ENCODE assay signal across 1 cellular context in the genomic region with DNA sequence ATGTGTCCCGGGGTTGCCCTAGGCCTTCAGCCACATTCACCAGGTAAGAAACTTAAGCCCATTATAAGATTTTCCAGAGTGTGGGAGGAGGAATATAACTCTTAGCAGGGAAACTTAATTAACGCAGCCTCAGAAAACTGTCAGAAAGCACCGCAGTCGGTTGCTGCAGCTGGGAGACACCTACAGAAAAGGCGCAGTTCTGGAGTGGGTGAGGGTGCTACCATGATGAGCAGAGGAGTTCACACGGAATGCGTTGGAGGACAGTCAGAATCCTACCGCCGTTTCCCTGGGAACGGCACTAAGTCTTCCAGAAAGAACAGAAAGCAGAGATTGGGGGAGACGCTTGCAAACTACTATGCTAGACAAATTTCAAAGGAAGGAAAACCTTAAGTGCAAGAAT.
TF ChIP-seq lines count a peak whose summit lies in the region.

No MANE protein-coding gene starts in this region.

TF ChIP-seq in HEK293, 187 proteins besides CTCF, POLR2A, EP300 and RAD21 (continued from another document):
- no peak for TF ChIP-seq MEIS1 (CRISPR knock-in tag; IDR thresholded peaks at IDR 0.05; ENCODE audit: borderline replicate concordance)
- no peak for TF ChIP-seq ZNF175 (tag by site-specific recombination; IDR thresholded peaks at IDR 0.05)
- 0 out of 2 replicates have a peak, but pooled peaks have one; percentile 10 for TF ChIP-seq ZFHX2 (tag by site-specific recombination; conservative IDR thresholded peaks at IDR 0.05)
